In the genomic region with DNA sequence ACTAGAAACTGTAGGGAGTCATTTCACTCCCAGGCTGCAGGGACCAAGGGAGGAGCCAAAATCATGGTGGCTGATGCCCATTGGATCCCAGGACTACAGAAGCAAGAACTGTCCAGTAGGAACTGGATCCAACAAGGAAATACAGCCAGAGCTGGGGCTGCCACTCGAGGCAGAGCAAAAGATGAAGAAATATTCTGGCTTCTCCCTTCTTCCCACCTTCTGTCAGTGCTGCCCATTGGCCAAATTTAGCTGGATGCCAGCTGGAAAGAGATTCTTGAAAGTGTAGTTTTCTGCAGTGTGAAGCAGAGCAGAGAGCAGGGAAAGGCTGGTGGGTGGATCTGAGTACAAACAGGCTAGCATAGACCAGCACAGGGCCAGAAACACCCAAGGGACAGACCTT, we compare ENCODE assay signal across 24 cellular contexts.
"Had no signal": no experiment of that assay in that cellular context is flagged by ENCODE, and none has a peak within 500 bp of the region (broad histone marks: within the 10 kb centered on the region; RNA-seq: fewer than 3 reads in every experiment).

No MANE protein-coding gene starts in this region.

- H2AFZ ChIP-seq: neural progenitor cell had no signal

- H3K27me3 ChIP-seq: cardiac muscle cell, neural progenitor cell, right atrium auricular region, spleen, upper lobe of left lung had no signal

- H3K27ac ChIP-seq: cardiac muscle cell, gastroesophageal sphincter, neural progenitor cell, psoas muscle, right atrium auricular region, spleen, upper lobe of left lung had no signal

- ATAC-seq: gastroesophageal sphincter; left colon; naive thymus-derived CD8-positive, alpha-beta T cell; T-helper 17 cell had no signal

- H3K4me2 ChIP-seq: neural progenitor cell had no signal

- H3K9ac ChIP-seq: neural progenitor cell had no signal

- H3K36me3 ChIP-seq: cardiac muscle cell, gastroesophageal sphincter, neural progenitor cell, right atrium auricular region, spleen, upper lobe of left lung had no signal

- H3K4me1 ChIP-seq: gastroesophageal sphincter, neural progenitor cell, psoas muscle, right atrium auricular region, spleen, upper lobe of left lung had no signal

- H3K4me3 ChIP-seq: cardiac muscle cell, gastroesophageal sphincter, neural progenitor cell, psoas muscle, right atrium auricular region, spleen, upper lobe of left lung had no signal

- FAIRE-seq: keratinocyte had no signal

- H3K9me3 ChIP-seq: gastroesophageal sphincter, psoas muscle, right atrium auricular region, spleen, upper lobe of left lung had no signal

- DNase-seq: activated CD4-positive, alpha-beta T cell treated with anti-CD3 and anti-CD28 coated beads for 4 hours; activated CD4-positive, alpha-beta T cell treated with anti-CD3 and anti-CD28 coated beads, Interleukin-2, amount 50 U/mL, for 48 hours; activated CD4-positive, CD25-positive, alpha-beta regulatory T cell; activated naive CD4-positive, alpha-beta T cell treated with Interleukin-2 at 50 U/mL for 16 hours; activated naive CD8-positive, alpha-beta T cell treated with anti-CD3 and anti-CD28 coated beads for 36 hours; activated T-cell treated with anti-CD3 and anti-CD28 coated beads, Interleukin-2, amount 50 U/mL, for 48 hours; amniotic stem cell; dermis blood vessel endothelial cell; effector memory CD4-positive, alpha-beta T cell; head of caudate nucleus; left colon; naive thymus-derived CD8-positive, alpha-beta T cell; psoas muscle; spleen; stimulated activated CD4-positive, alpha-beta T cell treated with anti-CD3 and anti-CD28 coated beads, Interleukin-4, amount 100 ng/mL, for 1 hour; stimulated activated naive CD4-positive, alpha-beta T cell; SW 1271; T-helper 17 cell; upper lobe of left lung had no signal
